18 cellular contexts compared by ENCODE assay signal in the genomic region with DNA sequence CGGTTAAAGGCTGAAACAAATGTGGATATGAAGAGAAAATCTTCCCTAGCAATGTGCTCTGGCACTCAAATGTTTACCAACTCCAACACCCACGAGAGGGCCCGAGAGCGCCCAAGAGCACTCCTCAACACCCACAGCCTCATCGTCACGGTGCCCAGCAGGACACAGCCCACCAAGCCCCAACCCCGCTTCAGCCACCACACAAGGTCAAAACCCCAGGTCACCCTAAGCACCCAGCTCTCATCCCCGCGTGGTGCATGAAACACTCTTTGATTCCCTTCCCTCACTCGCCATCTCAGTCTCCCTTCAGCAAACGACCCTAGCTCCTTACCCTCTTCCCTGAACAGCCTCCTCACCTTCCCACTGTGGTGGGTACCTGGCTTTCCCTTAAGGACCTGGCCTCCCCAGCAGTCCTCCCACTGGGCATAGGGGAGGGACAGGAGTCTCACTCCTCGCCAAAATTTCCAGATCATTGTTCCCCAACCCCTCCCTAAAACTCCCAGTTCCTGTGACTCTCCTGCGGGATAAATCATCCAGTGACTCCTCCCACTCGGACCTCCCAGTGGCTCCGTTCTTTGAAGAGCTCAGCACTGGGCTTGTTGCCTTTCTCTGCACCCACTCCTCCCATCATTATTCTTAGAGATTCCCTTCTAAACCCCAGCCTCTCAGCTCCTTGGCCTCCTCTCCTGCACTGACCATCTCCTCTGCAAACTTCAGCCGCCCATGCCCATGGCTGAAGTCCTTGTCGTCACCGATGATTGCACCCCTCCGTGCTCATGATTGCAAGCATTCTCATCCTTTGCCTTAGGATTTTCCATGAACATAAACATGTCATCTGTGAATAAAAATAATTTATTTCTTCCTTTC.
DNase-seq lines count a peak whose midpoint lies in the region; FAIRE-seq and TF ChIP-seq lines count a peak whose summit lies in the region.
"Had no signal": no experiment of that assay in that cellular context is flagged by ENCODE, and none has a peak within 500 bp of the region (broad histone marks: within the 10 kb centered on the region; RNA-seq: fewer than 3 reads in every experiment).

No MANE protein-coding gene starts in this region.

- TF ChIP-seq POLR2A in erythroblast (IDR thresholded peaks at IDR 0.05; ENCODE audit: low read length): no peak

- no peak for FAIRE-seq in keratinocyte (lab: Jason Lieb, UNC)
- FAIRE-seq: G401.6 had no signal

- no peak overlapping the region for H3K23ac ChIP-seq in trophoblast cell (ENCODE audit: low read length)

- no peak overlapping the region for H2BK120ac ChIP-seq in trophoblast cell (ENCODE audit: insufficient read depth, low read length, poor library complexity)

- H3K4me2 ChIP-seq in keratinocyte (ENCODE audit: control insufficient read depth, extremely low read depth, insufficient read depth, low read depth, low read length): no peak overlapping the region
- no peak overlapping the region for H3K4me2 ChIP-seq in trophoblast cell (ENCODE audit: low read length)

- H3K27ac ChIP-seq in keratinocyte (ENCODE audit: control insufficient read depth, insufficient read depth, low read length): no peak overlapping the region
- no peak overlapping the region for H3K27ac ChIP-seq in trophoblast cell (ENCODE audit: low read depth, low read length)

- H2AK5ac ChIP-seq in trophoblast cell (ENCODE audit: low read length): no peak overlapping the region

- H3K79me1 ChIP-seq in trophoblast cell (ENCODE audit: low read length): no peaks in the 10 kb centered on the region

- H2AFZ ChIP-seq in keratinocyte (ENCODE audit: control insufficient read depth, low read length): peak overlapping the region; percentile 11
- no peak overlapping the region for H2AFZ ChIP-seq in trophoblast cell (ENCODE audit: insufficient read depth, low read length, poor library complexity)

- H3K27ac Mint-ChIP-seq in activated CD4-positive, alpha-beta T cell treated with anti-CD3 and anti-CD28 coated beads, Interleukin-2, amount 10 ng/mL, durations not matched to agents 24 days and 14 days: no peak overlapping the region
- no peak overlapping the region for H3K27ac Mint-ChIP-seq in activated CD4-positive, alpha-beta T cell treated with anti-CD3 and anti-CD28 coated beads, Interleukin-2, amount 10 ng/mL, durations not matched to agents 7 days and 5 days
- H3K27ac Mint-ChIP-seq: B cell had no signal

- no peak overlapping the region for H4K8ac ChIP-seq in trophoblast cell (ENCODE audit: low read depth, low read length)

- H3K36me3 ChIP-seq in keratinocyte (ENCODE audit: control insufficient read depth in 2 of 2, extremely low read depth in 1 of 2, insufficient read depth in 2 of 2, low read length in 2 of 2) (no peaks in the 10 kb centered on the region), trophoblast cell (ENCODE audit: control insufficient read depth in 1 of 2, insufficient read depth in 2 of 2, low read length in 2 of 2) (no peaks in the 10 kb centered on the region)

- no peak overlapping the region for H4K91ac ChIP-seq in trophoblast cell (ENCODE audit: low read depth, low read length)

- H3K9me1 ChIP-seq in keratinocyte (ENCODE audit: control insufficient read depth, extremely low read depth, insufficient read depth, low read length): no peaks in the 10 kb centered on the region

- no peaks in the 10 kb centered on the region for H3K9me3 ChIP-seq in keratinocyte (ENCODE audit: control insufficient read depth, low read depth, low read length)
- H3K9me3 ChIP-seq in trophoblast cell (ENCODE audit: insufficient read depth, low read depth, low read length): peaks cover 5% of the 10 kb centered on the region

- no peak overlapping the region for H4K12ac ChIP-seq in trophoblast cell (ENCODE audit: low read depth, low read length)

- dilution Hi-C loops in keratinocyte (cut with MboI; ENCODE audit: extremely low pct_ligation_motif_present, low sequenced_read_pairs): no loop called here

- H2BK5ac ChIP-seq in trophoblast cell (ENCODE audit: low read depth, low read length, poor library complexity): no peak overlapping the region

- peaks cover 21% of the 10 kb centered on the region for H3K4me1 ChIP-seq in keratinocyte (ENCODE audit: control insufficient read depth, extremely low read depth, insufficient read depth, low read length)
- no peaks in the 10 kb centered on the region for H3K4me1 ChIP-seq in trophoblast cell (ENCODE audit: control insufficient read depth in 1 of 2, insufficient read depth in 2 of 2, low read length in 2 of 2)

- H3K9ac ChIP-seq in keratinocyte (ENCODE audit: control insufficient read depth, extremely low read depth, insufficient read depth, low read length) (no peak overlapping the region), trophoblast cell (ENCODE audit: low read length) (peak overlapping the region; percentile 11)

- H3K79me2 ChIP-seq in keratinocyte (ENCODE audit: control insufficient read depth, insufficient read depth, low read length): no peaks in the 10 kb centered on the region
- no peaks in the 10 kb centered on the region for H3K79me2 ChIP-seq in trophoblast cell (ENCODE audit: control insufficient read depth, insufficient read depth, low read length, poor library complexity)

- no peak overlapping the region for H2BK12ac ChIP-seq in trophoblast cell (ENCODE audit: low read length)

- H4K20me1 ChIP-seq in keratinocyte (ENCODE audit: control insufficient read depth, extremely low read depth, insufficient read depth, low read length): no peaks in the 10 kb centered on the region

- no peak for TF ChIP-seq CTCF in keratinocyte (optimal IDR thresholded peaks at IDR 0.05 in 1 of 3, IDR thresholded peaks at IDR 0.05 in 1 of 3, conservative IDR thresholded peaks at IDR 0.05 in 1 of 3; ENCODE audit: extremely low read depth in 1 of 3, insufficient read depth in 2 of 3, low read length in 3 of 3)

- no peak overlapping the region for H3K4me3 Mint-ChIP-seq in activated CD4-positive, alpha-beta T cell treated with anti-CD3 and anti-CD28 coated beads, Interleukin-2, amount 10 ng/mL, durations not matched to agents 24 days and 14 days
- no peak overlapping the region for H3K4me3 Mint-ChIP-seq in activated CD4-positive, alpha-beta T cell treated with anti-CD3 and anti-CD28 coated beads, Interleukin-2, amount 10 ng/mL, durations not matched to agents 7 days and 5 days
- H3K4me3 Mint-ChIP-seq: B cell had no signal

- peak; percentile 49 for DNase-seq in activated CD4-positive, alpha-beta T cell treated with anti-CD3 and anti-CD28 coated beads, Interleukin-2, amount 10 ng/mL, durations not matched to agents 24 days and 14 days
- no peak for DNase-seq in activated CD4-positive, alpha-beta T cell treated with anti-CD3 and anti-CD28 coated beads, Interleukin-2, amount 10 ng/mL, durations not matched to agents 7 days and 5 days
- DNase-seq in HEK293T (ENCODE audit: extremely low spot score): no peak
- DNase-seq in keratinocyte (ENCODE audit: low read depth, low spot score): no peak
- DNase-seq in trophoblast cell: no peak
- no peak for DNase-seq in A172 (ENCODE audit: low spot score)
- DNase-seq in erythroblast (lab: John Stamatoyannopoulos, UW): no peak
- DNase-seq in stimulated activated CD4-positive, alpha-beta T cell treated with anti-CD3 and anti-CD28 coated beads, Interleukin-4, amount 100 ng/mL, for 24 hours: no peak
- DNase-seq: 8988T, COR-L47, DMS 273 treated with DMSO at 0.1 percent for 48 hours, GOT3, NCI-H1105 treated with DMSO at 0.1 percent for 48 hours, NCI-H1694, NCI-H2081 treated with DMSO at 0.1 percent for 48 hours, SHP77 had no signal

- no peaks in the 10 kb centered on the region for H3K9me3 Mint-ChIP-seq in activated CD4-positive, alpha-beta T cell treated with anti-CD3 and anti-CD28 coated beads, Interleukin-2, amount 10 ng/mL, durations not matched to agents 24 days and 14 days
- no peaks in the 10 kb centered on the region for H3K9me3 Mint-ChIP-seq in activated CD4-positive, alpha-beta T cell treated with anti-CD3 and anti-CD28 coated beads, Interleukin-2, amount 10 ng/mL, durations not matched to agents 7 days and 5 days

- POLR2A ChIA-PET in activated CD4-positive, alpha-beta T cell treated with anti-CD3 and anti-CD28 coated beads, Interleukin-2, amount 10 ng/mL, durations not matched to agents 7 days and 5 days (lab: Charles Lee): no interaction called here
- POLR2A ChIA-PET in HEK293T (lab: Yijun Ruan, JAX): no interaction called here

- H3K27me3 ChIP-seq in keratinocyte (ENCODE audit: control insufficient read depth, extremely low read depth, insufficient read depth, low read length): no peaks in the 10 kb centered on the region
- no peaks in the 10 kb centered on the region for H3K27me3 ChIP-seq in trophoblast cell (ENCODE audit: insufficient read depth, low read length)

- no peaks in the 10 kb centered on the region for H3K4me1 Mint-ChIP-seq in activated CD4-positive, alpha-beta T cell treated with anti-CD3 and anti-CD28 coated beads, Interleukin-2, amount 10 ng/mL, durations not matched to agents 24 days and 14 days
- H3K4me1 Mint-ChIP-seq in activated CD4-positive, alpha-beta T cell treated with anti-CD3 and anti-CD28 coated beads, Interleukin-2, amount 10 ng/mL, durations not matched to agents 7 days and 5 days: peaks cover 11% of the 10 kb centered on the region
- H3K4me1 Mint-ChIP-seq: B cell had no signal

- intact Hi-C loops in activated CD4-positive, alpha-beta T cell treated with anti-CD3 and anti-CD28 coated beads, Interleukin-2, amount 10 ng/mL, durations not matched to agents 24 days and 14 days (cut with micrococcal nuclease): no loop called here

- H3K36me3 Mint-ChIP-seq in activated CD4-positive, alpha-beta T cell treated with anti-CD3 and anti-CD28 coated beads, Interleukin-2, amount 10 ng/mL, durations not matched to agents 24 days and 14 days (ENCODE audit: low read depth): no peaks in the 10 kb centered on the region
- H3K36me3 Mint-ChIP-seq in activated CD4-positive, alpha-beta T cell treated with anti-CD3 and anti-CD28 coated beads, Interleukin-2, amount 10 ng/mL, durations not matched to agents 7 days and 5 days (ENCODE audit: low read depth): no peaks in the 10 kb centered on the region

- H3K4me3 ChIP-seq in keratinocyte (ENCODE audit: control insufficient read depth in 2 of 3, extremely low read depth in 1 of 3, insufficient read depth in 2 of 3, low read depth in 1 of 3, low read length in 3 of 3) (no peak overlapping the region), trophoblast cell (ENCODE audit: low read depth, low read length) (no peak overlapping the region)

- no peak overlapping the region for H3K4ac ChIP-seq in trophoblast cell (ENCODE audit: low read depth, low read length)

- WGBS in trophoblast cell (ENCODE audit: extremely low coverage, insufficient coverage, insufficient read length): no CpG with 5 or more reads among the region's 19 CpGs

- CTCF ChIA-PET in activated CD4-positive, alpha-beta T cell treated with anti-CD3 and anti-CD28 coated beads, Interleukin-2, amount 10 ng/mL, durations not matched to agents 7 days and 5 days (lab: Charles Lee): no interaction called here
- CTCF ChIA-PET in HEK293T (lab: Yijun Ruan, JAX): no interaction called here

- peaks cover 6% of the 10 kb centered on the region for H3K27me3 Mint-ChIP-seq in activated CD4-positive, alpha-beta T cell treated with anti-CD3 and anti-CD28 coated beads, Interleukin-2, amount 10 ng/mL, durations not matched to agents 24 days and 14 days
- H3K27me3 Mint-ChIP-seq in activated CD4-positive, alpha-beta T cell treated with anti-CD3 and anti-CD28 coated beads, Interleukin-2, amount 10 ng/mL, durations not matched to agents 7 days and 5 days: peaks cover 11% of the 10 kb centered on the region

- H3K14ac ChIP-seq in trophoblast cell (ENCODE audit: low read length): no peak overlapping the region

- H3K18ac ChIP-seq in trophoblast cell (ENCODE audit: low read length): no peak overlapping the region
